16 cellular contexts compared by ENCODE assay signal in genomic region chr1:87167855-87168630, GRCh38.
DNase-seq lines count a peak whose midpoint lies in the region; TF ChIP-seq lines count a peak whose summit lies in the region.
"Had no signal": no experiment of that assay in that cellular context is flagged by ENCODE, and none has a peak within 500 bp of the region (broad histone marks: within the 10 kb centered on the region; RNA-seq: fewer than 3 reads in every experiment).

No MANE protein-coding gene starts in this region.

- DNase-seq in AG10803 (ENCODE audit: low read depth) (no peak), H9 (no peak), astrocyte of the hippocampus (ENCODE audit: low read depth, low spot score) (peak; percentile 31), DMS153 treated with DMSO at 0.1 percent for 48 hours (lab: John Stamatoyannopoulos, UW; ENCODE audit: unreplicated experiment) (no peak), hepatic stellate cell (ENCODE audit: low spot score) (no peak)
- DNase-seq in activated CD4-positive, alpha-beta memory T cell treated with anti-CD3 and anti-CD28 coated beads, Interleukin-2, amount 10 ng/mL, durations not matched to agents 7 days and 5 days, result no peak
- no peak for DNase-seq in activated CD4-positive, alpha-beta T cell treated with anti-CD3 and anti-CD28 coated beads, Interleukin-2, amount 10 ng/mL, durations not matched to agents 24 days and 14 days
- DNase-seq: activated CD8-positive, alpha-beta memory T cell treated with anti-CD3 and anti-CD28 coated beads for 24 hours; DND-41; Kasumi-1; NCI-H1417 treated with DMSO at 0.1 percent for 48 hours; NCI-H345; psoas muscle; stimulated activated CD4-positive, alpha-beta T cell treated with anti-CD3 and anti-CD28 coated beads, Interleukin-15, amount 100 ng/mL, for 24 hours had no signal

- H3K27me3 Mint-ChIP-seq in H9 (ENCODE audit: low read depth), result no peaks in the 10 kb centered on the region; the same call in 1 of the 2 replicates
- peaks cover 18% of the 10 kb centered on the region for H3K27me3 Mint-ChIP-seq in activated CD4-positive, alpha-beta memory T cell treated with anti-CD3 and anti-CD28 coated beads, Interleukin-2, amount 10 ng/mL, durations not matched to agents 7 days and 5 days
- peaks cover 12% of the 10 kb centered on the region for H3K27me3 Mint-ChIP-seq in activated CD4-positive, alpha-beta T cell treated with anti-CD3 and anti-CD28 coated beads, Interleukin-2, amount 10 ng/mL, durations not matched to agents 24 days and 14 days

- H2AK5ac ChIP-seq in H9 (ENCODE audit: insufficient read length, low read length), result no peak overlapping the region

- no peaks in the 10 kb centered on the region for H3K23me2 ChIP-seq in H9 (ENCODE audit: insufficient read length, low read depth, low read length, poor library complexity, severe bottlenecking)

- H3K9me3 ChIP-seq in H9 (ENCODE audit: control insufficient read depth, low read depth, low read length), result no peaks in the 10 kb centered on the region
- H3K9me3 ChIP-seq: psoas muscle had no signal

- no peaks in the 10 kb centered on the region for H3K9me3 Mint-ChIP-seq in H9
- H3K9me3 Mint-ChIP-seq in activated CD4-positive, alpha-beta memory T cell treated with anti-CD3 and anti-CD28 coated beads, Interleukin-2, amount 10 ng/mL, durations not matched to agents 7 days and 5 days, result no peaks in the 10 kb centered on the region
- H3K9me3 Mint-ChIP-seq in activated CD4-positive, alpha-beta T cell treated with anti-CD3 and anti-CD28 coated beads, Interleukin-2, amount 10 ng/mL, durations not matched to agents 24 days and 14 days, result no peaks in the 10 kb centered on the region
- H3K9me3 Mint-ChIP-seq: activated T-helper 2 cell treated with anti-CD3 and anti-CD28 coated beads, Interferon-gamma antibody, Interleukin-2, Interleukin-4, amounts not matched to agents 10 μg/mL and 5 μg/mL and 100 μg/mL, durations not matched to agents 14 hours and 24 hours and 36 hours had no signal

- POLR2A ChIA-PET in activated CD4-positive, alpha-beta memory T cell treated with anti-CD3 and anti-CD28 coated beads, Interleukin-2, amount 10 ng/mL, durations not matched to agents 7 days and 5 days (lab: Charles Lee), result no interaction called here

- H3K9ac ChIP-seq in H9 (ENCODE audit: extremely low read depth, insufficient read length, low read length), result no peak overlapping the region

- H3K4me3 ChIP-seq in AG10803 (ENCODE audit: low read length), result no peak overlapping the region
- H3K4me3 ChIP-seq: psoas muscle had no signal

- no peak overlapping the region for H2AFZ ChIP-seq in H9 (ENCODE audit: low read length)

- no peak overlapping the region for H2BK15ac ChIP-seq in H9 (ENCODE audit: low read depth, low read length)

- H4K5ac ChIP-seq in H9 (ENCODE audit: insufficient read length, low read depth, low read length), result no peak overlapping the region

- H3K27ac Mint-ChIP-seq in H9, result no peak overlapping the region
- no peak overlapping the region for H3K27ac Mint-ChIP-seq in activated CD4-positive, alpha-beta memory T cell treated with anti-CD3 and anti-CD28 coated beads, Interleukin-2, amount 10 ng/mL, durations not matched to agents 7 days and 5 days
- H3K27ac Mint-ChIP-seq in activated CD4-positive, alpha-beta T cell treated with anti-CD3 and anti-CD28 coated beads, Interleukin-2, amount 10 ng/mL, durations not matched to agents 24 days and 14 days, result no peak overlapping the region
- H3K27ac Mint-ChIP-seq: activated T-helper 2 cell treated with anti-CD3 and anti-CD28 coated beads, Interferon-gamma antibody, Interleukin-2, Interleukin-4, amounts not matched to agents 10 μg/mL and 5 μg/mL and 100 μg/mL, durations not matched to agents 14 hours and 24 hours and 36 hours had no signal

- H2BK120ac ChIP-seq in H9 (ENCODE audit: low read depth, low read length, poor library complexity, severe bottlenecking), result no peak overlapping the region

- no peak overlapping the region for H3K18ac ChIP-seq in H9 (ENCODE audit: insufficient read length, low read depth, low read length)

- no peak overlapping the region for H2BK12ac ChIP-seq in H9 (ENCODE audit: insufficient read length, low read depth, low read length)

- H2BK20ac ChIP-seq in H9 (ENCODE audit: low read depth, low read length, poor library complexity, severe bottlenecking), result no peak overlapping the region

- H3K4me3 Mint-ChIP-seq in H9, result no peak overlapping the region
- H3K4me3 Mint-ChIP-seq in activated CD4-positive, alpha-beta memory T cell treated with anti-CD3 and anti-CD28 coated beads, Interleukin-2, amount 10 ng/mL, durations not matched to agents 7 days and 5 days, result no peak overlapping the region
- H3K4me3 Mint-ChIP-seq in activated CD4-positive, alpha-beta T cell treated with anti-CD3 and anti-CD28 coated beads, Interleukin-2, amount 10 ng/mL, durations not matched to agents 24 days and 14 days, result no peak overlapping the region

- no peak overlapping the region for H3T11ph ChIP-seq in H9 (ENCODE audit: low read length)

- peaks cover 6 to 11% of the 10 kb centered on the region in 2 experiments; a peak in 3 of 4 replicates for H3K4me1 Mint-ChIP-seq in H9
- no peaks in the 10 kb centered on the region for H3K4me1 Mint-ChIP-seq in activated CD4-positive, alpha-beta memory T cell treated with anti-CD3 and anti-CD28 coated beads, Interleukin-2, amount 10 ng/mL, durations not matched to agents 7 days and 5 days
- no peaks in the 10 kb centered on the region for H3K4me1 Mint-ChIP-seq in activated CD4-positive, alpha-beta T cell treated with anti-CD3 and anti-CD28 coated beads, Interleukin-2, amount 10 ng/mL, durations not matched to agents 24 days and 14 days

- no peak overlapping the region for H4K8ac ChIP-seq in H9 (replicated peaks; ENCODE audit: insufficient read length, low read depth, low read length)

- no peaks in the 10 kb centered on the region for H3K4me1 ChIP-seq in H9 (ENCODE audit: insufficient read depth, low read length)
- H3K4me1 ChIP-seq: psoas muscle had no signal

- H3K23ac ChIP-seq in H9 (ENCODE audit: insufficient read length, low read depth, low read length), result no peak overlapping the region

- CTCF ChIA-PET in activated CD4-positive, alpha-beta memory T cell treated with anti-CD3 and anti-CD28 coated beads, Interleukin-2, amount 10 ng/mL, durations not matched to agents 7 days and 5 days (lab: Charles Lee), result no interaction called here

- H3K27me3 ChIP-seq in H9 (ENCODE audit: insufficient read depth, low read length) (no peaks in the 10 kb centered on the region), layer of hippocampus (ENCODE audit: control insufficient read depth, insufficient read depth, low read length) (no peaks in the 10 kb centered on the region)

- H3K79me1 ChIP-seq in H9 (ENCODE audit: insufficient read depth, low read depth, low read length, poor library complexity, severe bottlenecking), result no peaks in the 10 kb centered on the region

- H3K4me2 ChIP-seq in H9 (ENCODE audit: insufficient read depth, insufficient read length, low read length), result no peak overlapping the region

- no peaks in the 10 kb centered on the region for H3K36me3 Mint-ChIP-seq in H9 (ENCODE audit: insufficient read depth in 1 of 3, low read depth in 3 of 3)
- H3K36me3 Mint-ChIP-seq in activated CD4-positive, alpha-beta memory T cell treated with anti-CD3 and anti-CD28 coated beads, Interleukin-2, amount 10 ng/mL, durations not matched to agents 7 days and 5 days (ENCODE audit: low read depth), result no peaks in the 10 kb centered on the region
- no peaks in the 10 kb centered on the region for H3K36me3 Mint-ChIP-seq in activated CD4-positive, alpha-beta T cell treated with anti-CD3 and anti-CD28 coated beads, Interleukin-2, amount 10 ng/mL, durations not matched to agents 24 days and 14 days (ENCODE audit: low read depth)

- H4K91ac ChIP-seq in H9 (ENCODE audit: insufficient read length, low read depth, low read length), result no peak overlapping the region

- no CpG with 5 or more reads among the region's 8 CpGs for WGBS in H9 (ENCODE audit: extremely low coverage, insufficient read length, low lambda C conversion rate)

- H3K27ac ChIP-seq in H9 (ENCODE audit: insufficient read length, low read depth, low read length), result no peak overlapping the region
- H3K27ac ChIP-seq in layer of hippocampus (ENCODE audit: low read depth, low read length), result peak overlapping the region; percentile 16
- H3K27ac ChIP-seq: psoas muscle had no signal

- intact Hi-C loops in activated CD4-positive, alpha-beta T cell treated with anti-CD3 and anti-CD28 coated beads, Interleukin-2, amount 10 ng/mL, durations not matched to agents 24 days and 14 days (cut with micrococcal nuclease), result no loop called here

- no peak overlapping the region for H2BK5ac ChIP-seq in H9 (ENCODE audit: insufficient read length, low read length)

- no peak overlapping the region for H3K14ac ChIP-seq in H9 (ENCODE audit: insufficient read depth, low read length)

- H3K56ac ChIP-seq in H9 (ENCODE audit: insufficient read length, low read depth, low read length), result no peak overlapping the region

- no peak overlapping the region for H3K4ac ChIP-seq in H9 (ENCODE audit: low read depth, low read length)

- peak; percentile 7 for TF ChIP-seq CTCF in AG10803 (conservative IDR thresholded peaks at IDR 0.05; ENCODE audit: low read length)
- TF ChIP-seq CTCF in H9 (conservative IDR thresholded peaks at IDR 0.05), result peak; percentile 47

- no peaks in the 10 kb centered on the region for H3K79me2 ChIP-seq in H9 (ENCODE audit: insufficient read depth, low read length)

- no peaks in the 10 kb centered on the region for H4K20me1 ChIP-seq in H9 (ENCODE audit: control insufficient read depth, insufficient read depth, insufficient read length)
